6 cellular contexts compared by ENCODE assay signal in the genomic region with DNA sequence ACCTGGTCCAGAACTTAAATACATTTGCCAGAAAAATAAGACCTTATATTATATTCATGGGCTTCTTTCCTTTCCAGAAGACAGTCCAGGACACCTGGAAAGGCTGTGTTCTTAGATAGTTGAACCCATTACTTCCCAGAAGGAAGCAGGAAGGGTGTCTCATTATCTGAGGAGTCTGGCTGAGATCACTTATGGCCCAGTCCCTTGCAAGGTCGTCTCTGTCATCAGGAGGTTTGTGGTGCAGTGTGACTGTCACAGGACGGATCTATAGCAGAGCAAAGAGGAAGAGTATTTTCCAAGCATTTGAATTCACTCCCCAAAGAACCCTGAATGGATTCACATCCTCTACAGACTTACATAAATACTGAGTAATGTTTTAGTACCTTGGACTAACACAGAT.
"Had no signal": no experiment of that assay in that cellular context is flagged by ENCODE, and none has a peak within 500 bp of the region (broad histone marks: within the 10 kb centered on the region; RNA-seq: fewer than 3 reads in every experiment).

No MANE protein-coding gene starts in this region.

- H3K36me3 Mint-ChIP-seq: IgD-negative memory B cell had no signal

- H3K27me3 Mint-ChIP-seq: IgD-negative memory B cell had no signal

- DNase-seq: GM23248, GOT3, H7, HFFc6, KBM-7 had no signal

- H3K4me3 Mint-ChIP-seq: HFFc6, IgD-negative memory B cell had no signal

- H3K27ac Mint-ChIP-seq: HFFc6, IgD-negative memory B cell had no signal
